In the genomic region with DNA sequence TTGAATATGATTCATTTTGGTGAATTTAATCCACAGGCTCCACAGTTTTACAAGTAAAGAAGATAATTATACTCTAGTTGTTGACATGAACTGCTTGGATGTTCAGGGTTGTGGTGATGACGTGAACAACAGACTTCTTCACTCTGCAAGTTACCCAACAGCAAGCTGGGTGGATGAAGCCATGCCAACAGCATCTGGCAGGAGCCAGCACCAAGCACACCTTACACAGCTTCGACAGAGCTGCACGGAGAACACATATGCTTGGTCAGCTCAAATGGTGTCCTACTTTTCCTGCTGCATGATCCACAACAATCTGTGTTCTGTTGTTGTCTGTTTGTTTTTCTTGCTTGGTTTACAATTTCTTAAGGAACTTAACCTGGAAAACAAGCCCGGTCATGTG, we compare ENCODE assay signal across 2 cellular contexts.
TF ChIP-seq lines count a peak whose summit lies in the region.

No MANE protein-coding gene starts in this region.

TF ChIP-seq in SK-N-SH, 30 proteins besides CTCF, POLR2A, EP300 and RAD21 (continued from another document):
- TF ChIP-seq, protein P1, sequence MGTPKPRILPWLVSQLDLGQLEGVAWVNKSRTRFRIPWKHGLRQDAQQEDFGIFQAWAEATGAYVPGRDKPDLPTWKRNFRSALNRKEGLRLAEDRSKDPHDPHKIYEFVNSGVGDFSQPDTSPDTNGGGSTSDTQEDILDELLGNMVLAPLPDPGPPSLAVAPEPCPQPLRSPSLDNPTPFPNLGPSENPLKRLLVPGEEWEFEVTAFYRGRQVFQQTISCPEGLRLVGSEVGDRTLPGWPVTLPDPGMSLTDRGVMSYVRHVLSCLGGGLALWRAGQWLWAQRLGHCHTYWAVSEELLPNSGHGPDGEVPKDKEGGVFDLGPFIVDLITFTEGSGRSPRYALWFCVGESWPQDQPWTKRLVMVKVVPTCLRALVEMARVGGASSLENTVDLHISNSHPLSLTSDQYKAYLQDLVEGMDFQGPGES (IDR thresholded peaks at IDR 0.05; ENCODE audit: low read depth, low read length): no peak
- TF ChIP-seq ELF1 (IDR thresholded peaks at IDR 0.05): no peak
- no peak for TF ChIP-seq TAF1 (IDR thresholded peaks at IDR 0.05; ENCODE audit: borderline replicate concordance, low read depth, low read length)
- no peak for TF ChIP-seq MEF2A (IDR thresholded peaks at IDR 0.05; ENCODE audit: borderline replicate concordance, low read depth)
- no peak for TF ChIP-seq FOXJ3 (CRISPR knock-in tag; IDR thresholded peaks at IDR 0.05)
- TF ChIP-seq CHD2 (IDR thresholded peaks at IDR 0.05; ENCODE audit: low read length, partially characterized antibody): no peak
- TF ChIP-seq NRF1 (IDR thresholded peaks at IDR 0.05; ENCODE audit: low read depth, low read length): no peak
- TF ChIP-seq EZH2phosphoT487 (IDR thresholded peaks at IDR 0.05; ENCODE audit: borderline replicate concordance, low read depth): no peak
- no peak for TF ChIP-seq YY1 (IDR thresholded peaks at IDR 0.05; ENCODE audit: low read depth)
- TF ChIP-seq RFX5 (IDR thresholded peaks at IDR 0.05; ENCODE audit: low read length): no peak

TF ChIP-seq in SK-N-SH treated with all-trans-retinoic acid at 6 μM for 48 hours, 23 proteins besides CTCF, POLR2A, EP300 and RAD21 (continued from another document):
- TF ChIP-seq, protein P2, sequence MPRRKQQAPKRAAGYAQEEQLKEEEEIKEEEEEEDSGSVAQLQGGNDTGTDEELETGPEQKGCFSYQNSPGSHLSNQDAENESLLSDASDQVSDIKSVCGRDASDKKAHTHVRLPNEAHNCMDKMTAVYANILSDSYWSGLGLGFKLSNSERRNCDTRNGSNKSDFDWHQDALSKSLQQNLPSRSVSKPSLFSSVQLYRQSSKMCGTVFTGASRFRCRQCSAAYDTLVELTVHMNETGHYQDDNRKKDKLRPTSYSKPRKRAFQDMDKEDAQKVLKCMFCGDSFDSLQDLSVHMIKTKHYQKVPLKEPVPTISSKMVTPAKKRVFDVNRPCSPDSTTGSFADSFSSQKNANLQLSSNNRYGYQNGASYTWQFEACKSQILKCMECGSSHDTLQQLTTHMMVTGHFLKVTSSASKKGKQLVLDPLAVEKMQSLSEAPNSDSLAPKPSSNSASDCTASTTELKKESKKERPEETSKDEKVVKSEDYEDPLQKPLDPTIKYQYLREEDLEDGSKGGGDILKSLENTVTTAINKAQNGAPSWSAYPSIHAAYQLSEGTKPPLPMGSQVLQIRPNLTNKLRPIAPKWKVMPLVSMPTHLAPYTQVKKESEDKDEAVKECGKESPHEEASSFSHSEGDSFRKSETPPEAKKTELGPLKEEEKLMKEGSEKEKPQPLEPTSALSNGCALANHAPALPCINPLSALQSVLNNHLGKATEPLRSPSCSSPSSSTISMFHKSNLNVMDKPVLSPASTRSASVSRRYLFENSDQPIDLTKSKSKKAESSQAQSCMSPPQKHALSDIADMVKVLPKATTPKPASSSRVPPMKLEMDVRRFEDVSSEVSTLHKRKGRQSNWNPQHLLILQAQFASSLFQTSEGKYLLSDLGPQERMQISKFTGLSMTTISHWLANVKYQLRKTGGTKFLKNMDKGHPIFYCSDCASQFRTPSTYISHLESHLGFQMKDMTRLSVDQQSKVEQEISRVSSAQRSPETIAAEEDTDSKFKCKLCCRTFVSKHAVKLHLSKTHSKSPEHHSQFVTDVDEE (CRISPR knock-in tag; IDR thresholded peaks at IDR 0.05): no peak
- TF ChIP-seq ZNF565 (CRISPR knock-in tag; conservative IDR thresholded peaks at IDR 0.05; ENCODE audit: low read depth) (no peak), ZC3H10 (CRISPR knock-in tag; IDR thresholded peaks at IDR 0.05) (no peak), TOX (CRISPR knock-in tag; IDR thresholded peaks at IDR 0.05; ENCODE audit: borderline replicate concordance) (no peak), TCF4 (CRISPR knock-in tag; IDR thresholded peaks at IDR 0.05; ENCODE audit: borderline replicate concordance) (no peak), OSR1 (CRISPR knock-in tag; IDR thresholded peaks at IDR 0.05) (no peak), SNAI2 (CRISPR knock-in tag; IDR thresholded peaks at IDR 0.05) (no peak), ARNTL (CRISPR knock-in tag; IDR thresholded peaks at IDR 0.05; ENCODE audit: borderline replicate concordance, low read depth) (no peak)
- TF ChIP-seq, protein P3, sequence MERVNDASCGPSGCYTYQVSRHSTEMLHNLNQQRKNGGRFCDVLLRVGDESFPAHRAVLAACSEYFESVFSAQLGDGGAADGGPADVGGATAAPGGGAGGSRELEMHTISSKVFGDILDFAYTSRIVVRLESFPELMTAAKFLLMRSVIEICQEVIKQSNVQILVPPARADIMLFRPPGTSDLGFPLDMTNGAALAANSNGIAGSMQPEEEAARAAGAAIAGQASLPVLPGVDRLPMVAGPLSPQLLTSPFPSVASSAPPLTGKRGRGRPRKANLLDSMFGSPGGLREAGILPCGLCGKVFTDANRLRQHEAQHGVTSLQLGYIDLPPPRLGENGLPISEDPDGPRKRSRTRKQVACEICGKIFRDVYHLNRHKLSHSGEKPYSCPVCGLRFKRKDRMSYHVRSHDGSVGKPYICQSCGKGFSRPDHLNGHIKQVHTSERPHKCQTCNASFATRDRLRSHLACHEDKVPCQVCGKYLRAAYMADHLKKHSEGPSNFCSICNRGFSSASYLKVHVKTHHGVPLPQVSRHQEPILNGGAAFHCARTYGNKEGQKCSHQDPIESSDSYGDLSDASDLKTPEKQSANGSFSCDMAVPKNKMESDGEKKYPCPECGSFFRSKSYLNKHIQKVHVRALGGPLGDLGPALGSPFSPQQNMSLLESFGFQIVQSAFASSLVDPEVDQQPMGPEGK (CRISPR knock-in tag; IDR thresholded peaks at IDR 0.05; ENCODE audit: borderline replicate concordance): no peak
